In genomic region chr17:63435681-63436522, GRCh38 we compare ENCODE assay signal across 1 cellular context.
TF ChIP-seq lines count a peak whose summit lies in the region.

No MANE protein-coding gene starts in this region.

TF ChIP-seq in K562, 482 proteins besides CTCF, POLR2A, EP300 and RAD21:
- TF ChIP-seq ZBTB33 (CRISPR knock-in tag; IDR thresholded peaks at IDR 0.05) (peak; percentile 66; the same call in 1 of the 2 replicates), ZNF592 (IDR thresholded peaks at IDR 0.05) (0 out of 2 replicates have a peak, but pooled peaks have one; percentile 24), RERE (CRISPR knock-in tag; IDR thresholded peaks at IDR 0.05; ENCODE audit: borderline replicate concordance) (no peak)
